In genomic region chr4:76067652-76068286, GRCh38 we compare ENCODE assay signal across 8 cellular contexts.
DNase-seq lines count a peak whose midpoint lies in the region; ATAC-seq lines count a peak whose summit lies in the region.

No MANE protein-coding gene starts in this region.

- ATAC-seq in HG03175 (IDR thresholded peaks at IDR 0.05; ENCODE audit: unreplicated experiment) (peak; percentile 70), memory B cell (ENCODE audit: low read depth) (peak; percentile 93)

- no peaks in the 10 kb centered on the region for H3K27me3 Mint-ChIP-seq in memory B cell

- DNase-seq in activated gamma-delta T cell treated with Interleukin-2 at 50 U/mL for 16 hours (peak; percentile 58), activated gamma-delta T cell (lab: John Stamatoyannopoulos, UW) (no peak), NCI-H774 (lab: John Stamatoyannopoulos, UW) (peak; percentile 58), memory B cell (ENCODE audit: low spot score in 2 of 2) (peak; percentile 67 to 70)
- DNase-seq in activated CD4-positive, alpha-beta T cell treated with anti-CD3 and anti-CD28 coated beads, Interleukin-2, amount 50 U/mL, for 48 hours: peak; percentile 74 to 83
- peak; percentile 58 for DNase-seq in effector CD4-positive, alpha-beta T cell
- DNase-seq in stimulated activated CD8-positive, alpha-beta memory T cell treated with anti-CD3 and anti-CD28 coated beads, Interleukin-15, amount 100 ng/mL, for 4 hours (ENCODE audit: low read depth in 2 of 2): peak; percentile 3 to 37

- no peak overlapping the region for H3K27ac Mint-ChIP-seq in memory B cell

- H3K4me3 Mint-ChIP-seq in memory B cell: no peak overlapping the region

- H3K9me3 Mint-ChIP-seq in memory B cell: no peaks in the 10 kb centered on the region

- no peaks in the 10 kb centered on the region for H3K4me1 Mint-ChIP-seq in memory B cell

- no peaks in the 10 kb centered on the region for H3K36me3 Mint-ChIP-seq in memory B cell
